2 cellular contexts compared by ENCODE assay signal in the genomic region with DNA sequence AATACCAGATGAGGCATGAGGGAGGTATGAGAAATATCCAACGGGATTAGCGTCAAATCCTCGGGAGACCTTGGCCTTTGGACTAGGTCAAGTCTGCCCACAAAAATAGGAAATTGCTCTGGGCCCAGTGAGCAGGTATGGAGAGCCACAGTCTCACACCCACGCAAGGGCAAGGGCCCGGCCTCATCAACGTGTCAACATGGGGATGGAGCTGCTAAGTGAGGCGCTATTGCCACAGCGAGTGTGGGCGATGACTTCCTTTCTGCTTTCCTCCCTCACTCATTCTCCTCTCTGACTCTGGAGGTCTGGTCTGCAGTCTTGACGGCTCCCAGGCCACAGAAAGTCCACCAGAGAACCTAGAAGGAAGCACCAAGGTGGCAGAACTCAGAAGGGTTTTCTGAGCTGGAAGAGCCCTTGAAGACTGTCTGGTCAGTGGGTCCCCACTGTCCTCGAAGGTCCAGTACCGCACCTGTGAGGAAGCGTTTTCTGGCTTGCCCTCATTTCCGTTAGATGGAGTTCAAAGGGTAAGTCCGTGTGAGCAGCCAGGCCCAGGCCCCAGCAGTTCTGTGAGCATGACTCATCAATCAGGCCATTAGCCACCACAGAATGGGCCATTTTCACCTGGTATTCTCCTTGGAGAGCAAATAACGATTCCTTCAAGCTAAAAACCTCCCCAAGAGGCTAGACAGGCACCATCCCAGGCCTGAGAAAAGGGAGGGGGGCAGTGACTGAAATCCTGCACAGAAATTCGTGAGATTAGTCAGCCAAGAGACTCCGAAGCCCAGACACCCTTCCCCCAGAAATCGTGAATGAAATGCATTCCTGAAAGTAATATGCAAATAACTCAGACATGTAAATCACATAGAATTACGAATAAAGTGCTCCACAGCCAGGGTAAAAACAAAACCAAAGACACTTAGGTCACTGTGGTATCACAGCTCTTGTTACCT.
A peak's percentile ranks its signal among the peaks of the same experiment; 100 is the strongest.
TF ChIP-seq lines count a peak whose summit lies in the region.

No MANE protein-coding gene starts in this region.

TF ChIP-seq in HEK293, 187 proteins besides CTCF, POLR2A, EP300 and RAD21 (continued from another document):
- TF ChIP-seq ZNF148 (tag by site-specific recombination; IDR thresholded peaks at IDR 0.05; ENCODE audit: borderline replicate concordance) (no peak), ZNF660 (tag by site-specific recombination; IDR thresholded peaks at IDR 0.05) (0 out of 2 replicates have a peak, but pooled peaks have one; percentile 31), KLF16 (tag by site-specific recombination; IDR thresholded peaks at IDR 0.05) (no peak), ZNF140 (tag by site-specific recombination; IDR thresholded peaks at IDR 0.05) (no peak), PATZ1 (tag by site-specific recombination; IDR thresholded peaks at IDR 0.05) (peak; percentile 18; the same call in 1 of the 2 replicates), EGR2 (tag by site-specific recombination; IDR thresholded peaks at IDR 0.05; ENCODE audit: low read depth) (peak; percentile 17; the same call in 1 of the 2 replicates)

TF ChIP-seq in GM12878, 131 proteins besides CTCF, POLR2A, EP300 and RAD21 (continued from another document and continues in another):
- TF ChIP-seq, protein P1, sequence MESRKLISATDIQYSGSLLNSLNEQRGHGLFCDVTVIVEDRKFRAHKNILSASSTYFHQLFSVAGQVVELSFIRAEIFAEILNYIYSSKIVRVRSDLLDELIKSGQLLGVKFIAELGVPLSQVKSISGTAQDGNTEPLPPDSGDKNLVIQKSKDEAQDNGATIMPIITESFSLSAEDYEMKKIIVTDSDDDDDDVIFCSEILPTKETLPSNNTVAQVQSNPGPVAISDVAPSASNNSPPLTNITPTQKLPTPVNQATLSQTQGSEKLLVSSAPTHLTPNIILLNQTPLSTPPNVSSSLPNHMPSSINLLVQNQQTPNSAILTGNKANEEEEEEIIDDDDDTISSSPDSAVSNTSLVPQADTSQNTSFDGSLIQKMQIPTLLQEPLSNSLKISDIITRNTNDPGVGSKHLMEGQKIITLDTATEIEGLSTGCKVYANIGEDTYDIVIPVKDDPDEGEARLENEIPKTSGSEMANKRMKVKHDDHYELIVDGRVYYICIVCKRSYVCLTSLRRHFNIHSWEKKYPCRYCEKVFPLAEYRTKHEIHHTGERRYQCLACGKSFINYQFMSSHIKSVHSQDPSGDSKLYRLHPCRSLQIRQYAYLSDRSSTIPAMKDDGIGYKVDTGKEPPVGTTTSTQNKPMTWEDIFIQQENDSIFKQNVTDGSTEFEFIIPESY (IDR thresholded peaks at IDR 0.05) = no peak
- TF ChIP-seq, protein P2, sequence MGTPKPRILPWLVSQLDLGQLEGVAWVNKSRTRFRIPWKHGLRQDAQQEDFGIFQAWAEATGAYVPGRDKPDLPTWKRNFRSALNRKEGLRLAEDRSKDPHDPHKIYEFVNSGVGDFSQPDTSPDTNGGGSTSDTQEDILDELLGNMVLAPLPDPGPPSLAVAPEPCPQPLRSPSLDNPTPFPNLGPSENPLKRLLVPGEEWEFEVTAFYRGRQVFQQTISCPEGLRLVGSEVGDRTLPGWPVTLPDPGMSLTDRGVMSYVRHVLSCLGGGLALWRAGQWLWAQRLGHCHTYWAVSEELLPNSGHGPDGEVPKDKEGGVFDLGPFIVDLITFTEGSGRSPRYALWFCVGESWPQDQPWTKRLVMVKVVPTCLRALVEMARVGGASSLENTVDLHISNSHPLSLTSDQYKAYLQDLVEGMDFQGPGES (IDR thresholded peaks at IDR 0.05) = no peak
- TF ChIP-seq PAX8 (IDR thresholded peaks at IDR 0.05) (no peak), NFIC (IDR thresholded peaks at IDR 0.05; ENCODE audit: low read depth, low read length) (peak; percentile 85), HDAC2 (IDR thresholded peaks at IDR 0.05) (no peak), ASH2L (IDR thresholded peaks at IDR 0.05; ENCODE audit: borderline replicate concordance, low read depth) (no peak), ZZZ3 (IDR thresholded peaks at IDR 0.05; ENCODE audit: control insufficient read depth, insufficient read length, low read depth) (no peak), CHD2 (IDR thresholded peaks at IDR 0.05; ENCODE audit: borderline replicate concordance, low read depth, low read length) (no peak; the same call in 1 of the 2 replicates), CBX5 (IDR thresholded peaks at IDR 0.05; ENCODE audit: low read depth) (0 out of 2 replicates have a peak, but pooled peaks have one; percentile 29), SIN3A (IDR thresholded peaks at IDR 0.05; ENCODE audit: low read depth, low read length) (no peak), RELA (IDR thresholded peaks at IDR 0.05; ENCODE audit: borderline replicate concordance, partially characterized antibody) (no peak), FOS (IDR thresholded peaks at IDR 0.05; ENCODE audit: borderline replicate concordance, extremely low read depth, insufficient read length) (no peak), NFYA (IDR thresholded peaks at IDR 0.05; ENCODE audit: borderline replicate concordance, low read depth, low read length) (no peak), ATF3 (IDR thresholded peaks at IDR 0.05; ENCODE audit: borderline replicate concordance, extremely low read depth, low read depth, low read length) (no peak), YBX1 (IDR thresholded peaks at IDR 0.05) (no peak), GABPA (IDR thresholded peaks at IDR 0.05; ENCODE audit: low read depth) (no peak), SP1 (IDR thresholded peaks at IDR 0.05; ENCODE audit: low read depth, low read length) (no peak), FOXK2 (IDR thresholded peaks at IDR 0.05) (no peak), SIX5 (IDR thresholded peaks at IDR 0.05; ENCODE audit: low read depth, low read length, severe bottlenecking) (no peak), SREBF2 (IDR thresholded peaks at IDR 0.05; ENCODE audit: low read length) (no peak), BRCA1 (IDR thresholded peaks at IDR 0.05; ENCODE audit: low read depth, low read length) (no peak), GATAD2B (conservative IDR thresholded peaks at IDR 0.05; ENCODE audit: low read depth) (0 out of 2 replicates have a peak, but pooled peaks have one; percentile 21), SREBF1 (IDR thresholded peaks at IDR 0.05; ENCODE audit: low read length) (peak; percentile 86), ELK1 (IDR thresholded peaks at IDR 0.05; ENCODE audit: low read depth, low read length) (no peak), ETV6 (conservative IDR thresholded peaks at IDR 0.05 in 1 of 2, IDR thresholded peaks at IDR 0.05 in 1 of 2; ENCODE audit: borderline replicate concordance in 1 of 2, low read depth in 1 of 2) (no peak; a peak in 2 of 4 replicates), LARP7 (IDR thresholded peaks at IDR 0.05) (0 out of 2 replicates have a peak, but pooled peaks have one; percentile 28), HDGF (IDR thresholded peaks at IDR 0.05) (no peak), NRF1 (conservative IDR thresholded peaks at IDR 0.05; ENCODE audit: low read depth, low read length) (no peak), MXI1 (IDR thresholded peaks at IDR 0.05; ENCODE audit: low read depth, low read length) (no peak), ZNF207 (IDR thresholded peaks at IDR 0.05; ENCODE audit: borderline replicate concordance) (no peak), TCF7 (IDR thresholded peaks at IDR 0.05; ENCODE audit: borderline replicate concordance) (no peak), ZNF384 (IDR thresholded peaks at IDR 0.05; ENCODE audit: borderline replicate concordance, low read depth, low read length) (no peak), POLR2AphosphoS5 (IDR thresholded peaks at IDR 0.05; ENCODE audit: low read length) (no peak), ZNF217 (IDR thresholded peaks at IDR 0.05) (peak; percentile 98; the same call in 1 of the 2 replicates), RB1 (IDR thresholded peaks at IDR 0.05; ENCODE audit: borderline replicate concordance) (no peak), SMC3 (IDR thresholded peaks at IDR 0.05; ENCODE audit: borderline replicate concordance, low read length) (no peak), ATF7 (IDR thresholded peaks at IDR 0.05; ENCODE audit: low read depth) (peak; percentile 74), ZBTB40 (IDR thresholded peaks at IDR 0.05; ENCODE audit: borderline replicate concordance) (no peak), BHLHE40 (IDR thresholded peaks at IDR 0.05; ENCODE audit: borderline replicate concordance in 1 of 2, low read depth in 2 of 2, low read length in 1 of 2) (peak; percentile 50 to 72; a peak in 3 of 4 replicates), PAX5 (IDR thresholded peaks at IDR 0.05; ENCODE audit: borderline replicate concordance, low read depth, low read length) (peak; percentile 73; the same call in 1 of the 2 replicates), ZSCAN29 (IDR thresholded peaks at IDR 0.05) (no peak), RCOR1 (conservative IDR thresholded peaks at IDR 0.05; ENCODE audit: low read depth, low read length) (peak; percentile 86; the same call in 1 of the 2 replicates), STAT3 (IDR thresholded peaks at IDR 0.05; ENCODE audit: low read depth, low read length) (no peak), MTA3 (IDR thresholded peaks at IDR 0.05; ENCODE audit: borderline replicate concordance, low read length) (peak; percentile 87; the same call in 1 of the 2 replicates), YY1 (IDR thresholded peaks at IDR 0.05; ENCODE audit: low read depth, low read length) (0 out of 2 replicates have a peak, but pooled peaks have one; percentile 13), ZNF24 (IDR thresholded peaks at IDR 0.05) (no peak), CBFB (IDR thresholded peaks at IDR 0.05; ENCODE audit: low read depth) (no peak), NR2C1 (IDR thresholded peaks at IDR 0.05) (peak; percentile 83), ZNF622 (IDR thresholded peaks at IDR 0.05) (no peak), RAD51 (IDR thresholded peaks at IDR 0.05) (no peak)
- TF ChIP-seq, protein P3, sequence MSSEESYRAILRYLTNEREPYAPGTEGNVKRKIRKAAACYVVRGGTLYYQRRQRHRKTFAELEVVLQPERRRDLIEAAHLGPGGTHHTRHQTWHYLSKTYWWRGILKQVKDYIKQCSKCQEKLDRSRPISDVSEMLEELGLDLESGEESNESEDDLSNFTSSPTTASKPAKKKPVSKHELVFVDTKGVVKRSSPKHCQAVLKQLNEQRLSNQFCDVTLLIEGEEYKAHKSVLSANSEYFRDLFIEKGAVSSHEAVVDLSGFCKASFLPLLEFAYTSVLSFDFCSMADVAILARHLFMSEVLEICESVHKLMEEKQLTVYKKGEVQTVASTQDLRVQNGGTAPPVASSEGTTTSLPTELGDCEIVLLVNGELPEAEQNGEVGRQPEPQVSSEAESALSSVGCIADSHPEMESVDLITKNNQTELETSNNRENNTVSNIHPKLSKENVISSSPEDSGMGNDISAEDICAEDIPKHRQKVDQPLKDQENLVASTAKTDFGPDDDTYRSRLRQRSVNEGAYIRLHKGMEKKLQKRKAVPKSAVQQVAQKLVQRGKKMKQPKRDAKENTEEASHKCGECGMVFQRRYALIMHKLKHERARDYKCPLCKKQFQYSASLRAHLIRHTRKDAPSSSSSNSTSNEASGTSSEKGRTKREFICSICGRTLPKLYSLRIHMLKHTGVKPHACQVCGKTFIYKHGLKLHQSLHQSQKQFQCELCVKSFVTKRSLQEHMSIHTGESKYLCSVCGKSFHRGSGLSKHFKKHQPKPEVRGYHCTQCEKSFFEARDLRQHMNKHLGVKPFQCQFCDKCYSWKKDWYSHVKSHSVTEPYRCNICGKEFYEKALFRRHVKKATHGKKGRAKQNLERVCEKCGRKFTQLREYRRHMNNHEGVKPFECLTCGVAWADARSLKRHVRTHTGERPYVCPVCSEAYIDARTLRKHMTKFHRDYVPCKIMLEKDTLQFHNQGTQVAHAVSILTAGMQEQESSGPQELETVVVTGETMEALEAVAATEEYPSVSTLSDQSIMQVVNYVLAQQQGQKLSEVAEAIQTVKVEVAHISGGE (CRISPR knock-in tag; IDR thresholded peaks at IDR 0.05) = no peak
- TF ChIP-seq, protein P4, sequence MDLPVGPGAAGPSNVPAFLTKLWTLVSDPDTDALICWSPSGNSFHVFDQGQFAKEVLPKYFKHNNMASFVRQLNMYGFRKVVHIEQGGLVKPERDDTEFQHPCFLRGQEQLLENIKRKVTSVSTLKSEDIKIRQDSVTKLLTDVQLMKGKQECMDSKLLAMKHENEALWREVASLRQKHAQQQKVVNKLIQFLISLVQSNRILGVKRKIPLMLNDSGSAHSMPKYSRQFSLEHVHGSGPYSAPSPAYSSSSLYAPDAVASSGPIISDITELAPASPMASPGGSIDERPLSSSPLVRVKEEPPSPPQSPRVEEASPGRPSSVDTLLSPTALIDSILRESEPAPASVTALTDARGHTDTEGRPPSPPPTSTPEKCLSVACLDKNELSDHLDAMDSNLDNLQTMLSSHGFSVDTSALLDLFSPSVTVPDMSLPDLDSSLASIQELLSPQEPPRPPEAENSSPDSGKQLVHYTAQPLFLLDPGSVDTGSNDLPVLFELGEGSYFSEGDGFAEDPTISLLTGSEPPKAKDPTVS (IDR thresholded peaks at IDR 0.05; ENCODE audit: low read depth, low read length) = no peak
